Comparison of ENCODE assay signal across 23 cellular contexts in the genomic region with DNA sequence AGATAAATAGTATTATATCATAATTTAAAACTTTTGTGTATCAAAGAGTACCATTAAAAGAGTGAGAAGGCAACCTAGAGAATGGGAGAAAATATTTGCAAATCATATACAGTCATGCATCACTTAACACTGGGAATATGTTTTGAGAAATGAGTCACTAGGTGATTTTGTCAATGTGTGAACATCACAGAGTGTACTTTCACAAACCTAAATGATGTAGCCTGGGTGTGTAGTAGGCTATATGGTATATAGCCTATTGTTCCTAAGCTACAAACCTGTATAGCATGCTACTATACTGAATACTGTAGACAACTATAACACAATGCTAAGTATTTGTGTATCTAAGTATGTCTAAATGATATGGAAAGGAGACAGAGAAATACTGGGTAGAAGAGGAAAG.
"Had no signal": no experiment of that assay in that cellular context is flagged by ENCODE, and none has a peak within 500 bp of the region (broad histone marks: within the 10 kb centered on the region; RNA-seq: fewer than 3 reads in every experiment).

No MANE protein-coding gene starts in this region.

- H3K36me3 ChIP-seq: cardiac muscle cell, esophagus squamous epithelium, lower lobe of right lung, sigmoid colon, tibial artery had no signal

- H3K27ac ChIP-seq: cardiac muscle cell, esophagus squamous epithelium, hepatocyte, lower lobe of right lung, sigmoid colon, tibial artery had no signal

- H3K27me3 ChIP-seq: cardiac muscle cell, hepatocyte, sigmoid colon, tibial artery had no signal

- H2AFZ ChIP-seq: hepatocyte had no signal

- H3K4me3 Mint-ChIP-seq: activated CD4-positive, alpha-beta T cell treated with anti-CD3 and anti-CD28 coated beads, Interleukin-2, amount 10 ng/mL, durations not matched to agents 24 days and 14 days; activated T-helper 1 cell treated with anti-CD3 and anti-CD28 coated beads, Interleukin-12 subunit alpha, Interleukin-12 subunit beta, Interleukin-2, Interleukin-4 antibody, amounts not matched to agents 30 ng/mL and 10 ng/mL and 1 ng/mL, durations not matched to agents 14 hours and 24 hours and 36 hours; dendritic cell treated with granulocyte-macrophage colony-stimulating factor and Interleukin-4, amounts not matched to agents 40 ng/mL and 50 ng/mL, for 4 days; mesothelial cell of epicardium; nephron progenitor cell; T-cell had no signal

- H3K9me3 Mint-ChIP-seq: dendritic cell treated with granulocyte-macrophage colony-stimulating factor and Interleukin-4, amounts not matched to agents 40 ng/mL and 50 ng/mL, for 4 days; mesothelial cell of epicardium; nephron progenitor cell; T-cell had no signal

- H3K4me1 ChIP-seq: esophagus squamous epithelium, lower lobe of right lung, sigmoid colon, tibial artery had no signal

- H3K36me3 Mint-ChIP-seq: mesothelial cell of epicardium, T-cell had no signal

- H3K27ac Mint-ChIP-seq: activated CD4-positive, alpha-beta T cell treated with anti-CD3 and anti-CD28 coated beads, Interleukin-2, amount 10 ng/mL, durations not matched to agents 24 days and 14 days; activated T-helper 1 cell treated with anti-CD3 and anti-CD28 coated beads, Interleukin-12 subunit alpha, Interleukin-12 subunit beta, Interleukin-2, Interleukin-4 antibody, amounts not matched to agents 30 ng/mL and 10 ng/mL and 1 ng/mL, durations not matched to agents 14 hours and 24 hours and 36 hours; dendritic cell treated with granulocyte-macrophage colony-stimulating factor and Interleukin-4, amounts not matched to agents 40 ng/mL and 50 ng/mL, for 4 days; mesothelial cell of epicardium; nephron progenitor cell; T-cell had no signal

- H3K79me2 ChIP-seq: hepatocyte had no signal

- H3K4me1 Mint-ChIP-seq: mesothelial cell of epicardium, nephron progenitor cell had no signal

- H3K4me3 ChIP-seq: cardiac muscle cell, esophagus squamous epithelium, hepatocyte, lower lobe of right lung, sigmoid colon, tibial artery had no signal

- H3K27me3 Mint-ChIP-seq: dendritic cell treated with granulocyte-macrophage colony-stimulating factor and Interleukin-4, amounts not matched to agents 40 ng/mL and 50 ng/mL, for 4 days had no signal

- DNase-seq: activated CD4-positive, alpha-beta T cell treated with anti-CD3 and anti-CD28 coated beads, Interleukin-2, amount 10 ng/mL, durations not matched to agents 24 days and 14 days; activated CD4-positive, CD25-positive, alpha-beta regulatory T cell; activated naive CD4-positive, alpha-beta T cell; effector CD8-positive, alpha-beta T cell; esophagus squamous epithelium; foreskin fibroblast; left cardiac atrium; lower lobe of right lung; nephron progenitor cell; nucleus accumbens; sigmoid colon; stimulated activated CD4-positive, alpha-beta T cell treated with anti-CD3 and anti-CD28 coated beads, Interleukin-4, amount 100 ng/mL, for 4 hours; stimulated activated naive CD4-positive, alpha-beta T cell; substantia nigra; T-cell; T-helper 9 cell; tibial artery had no signal

- H3K4me2 ChIP-seq: hepatocyte had no signal

- H3K9me3 ChIP-seq: esophagus squamous epithelium, lower lobe of right lung, sigmoid colon, tibial artery had no signal

- ATAC-seq: left cardiac atrium, lower lobe of right lung, SK-N-SH treated with all-trans-retinoic acid at 6 μM for 48 hours, T-cell had no signal
